Comparison of ENCODE assay signal across 15 cellular contexts in the genomic region with DNA sequence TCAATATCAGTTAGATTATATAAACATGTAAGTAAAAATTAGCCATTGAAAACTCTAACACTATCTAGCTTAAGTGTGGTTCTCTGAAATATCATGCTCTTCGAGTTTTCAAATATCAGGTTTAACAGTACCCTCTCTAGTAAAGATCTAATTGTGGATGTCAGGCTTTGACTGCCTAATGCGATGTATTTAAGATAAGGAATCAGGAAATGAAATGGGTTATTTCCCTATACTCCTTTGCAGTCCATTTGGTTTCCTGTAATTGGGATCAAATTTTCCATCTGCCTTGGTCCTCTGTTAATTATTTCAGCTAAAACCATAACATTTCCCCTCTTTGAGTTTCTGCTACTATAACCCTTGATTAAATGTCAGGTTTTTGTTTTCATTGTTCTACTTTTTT.
"Had no signal": no experiment of that assay in that cellular context is flagged by ENCODE, and none has a peak within 500 bp of the region (broad histone marks: within the 10 kb centered on the region; RNA-seq: fewer than 3 reads in every experiment).

No MANE protein-coding gene starts in this region.

- DNase-seq: dermis blood vessel endothelial cell; dorsolateral prefrontal cortex; effector CD4-positive, alpha-beta T cell; effector memory CD4-positive, alpha-beta T cell; foreskin keratinocyte; heart left ventricle; hypothalamus; immature natural killer cell; left cardiac atrium; left lung; left ventricle myocardium superior; lower lobe of right lung; mesenchymal stem cell; mucosa of descending colon; naive B cell had no signal
